Comparison of ENCODE assay signal across 8 cellular contexts in the genomic region with DNA sequence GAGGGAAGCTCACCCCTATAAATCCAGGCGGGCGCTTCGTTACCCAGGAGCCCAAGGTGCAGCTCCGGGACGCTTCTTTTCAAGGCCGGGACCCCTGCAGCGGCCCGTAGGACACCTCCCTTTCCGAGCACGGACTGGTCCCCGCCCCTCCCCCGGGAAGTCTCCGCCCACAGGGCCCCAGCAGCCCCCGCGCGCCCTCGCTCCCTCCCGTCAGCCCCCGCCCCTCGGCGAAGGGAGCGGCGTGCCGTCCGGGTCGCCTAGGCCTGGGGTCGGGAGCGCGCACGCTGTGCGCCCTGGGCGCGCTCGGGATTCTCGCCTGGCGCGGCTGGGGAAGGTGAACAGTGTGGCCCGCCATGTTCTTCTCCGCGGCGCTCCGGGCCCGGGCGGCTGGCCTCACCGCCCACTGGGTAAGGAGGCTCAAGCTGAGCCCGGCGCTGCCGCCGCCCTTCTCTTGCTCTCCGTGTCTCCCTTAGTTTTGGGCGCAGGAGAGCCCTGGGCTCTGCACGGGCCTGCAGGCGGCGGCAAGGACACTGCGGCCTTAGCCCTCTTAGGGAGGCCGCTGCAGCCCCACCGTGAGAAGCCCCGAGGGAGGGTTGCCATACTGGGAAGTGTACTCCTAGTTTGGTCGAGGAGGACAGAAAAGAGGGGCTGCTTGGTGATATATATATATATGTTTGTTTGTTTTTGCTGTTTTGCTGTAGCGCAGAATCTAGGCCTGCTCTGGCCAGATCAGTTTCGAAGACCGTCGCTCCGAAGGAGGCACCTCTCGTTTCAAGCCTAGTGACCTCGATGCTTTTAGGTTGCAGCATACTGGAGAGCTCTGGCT. TPM values are rescaled to one million over a fixed set of nuclear protein-coding genes. Genes with fewer than 3 reads are reported as not detected.
DNase-seq lines count a peak whose midpoint lies in the region; ATAC-seq and TF ChIP-seq lines count a peak whose summit lies in the region.

A gene (plus strand): TSS at position 309 of the 826 bp plus-strand sequence. CDS start 45 bp downstream, at position 354.

- DNase-seq in AG09319 (ENCODE audit: extremely low read depth, low read depth) (peak; percentile 85), NCI-H345 treated with DMSO at 0.1 percent for 48 hours (lab: John Stamatoyannopoulos, UW; ENCODE audit: unreplicated experiment) (peak; percentile 85), caudate nucleus (lab: John Stamatoyannopoulos, UW) (peak; percentile 29 to 98 (median 92)), immature natural killer cell (peak; percentile 96 to 97 (median 97)), smooth muscle cell of the brain vasculature (ENCODE audit: low read depth, low spot score) (peak; percentile 90)
- peak; percentile 97 to 99 (median 98) for DNase-seq in activated CD4-positive, CD25-positive, alpha-beta regulatory T cell (lab: John Stamatoyannopoulos, UW)

- peaks cover 57 to 63% of the 10 kb centered on the region in 2 donors for H3K4me1 Mint-ChIP-seq in immature natural killer cell

- H3K27ac ChIP-seq in caudate nucleus (ENCODE audit: low read depth, low read length) = peak within 1 kb of the TSS; percentile 95

- no peaks in the 10 kb centered on the region for H3K27me3 Mint-ChIP-seq in immature natural killer cell (ENCODE audit: low read depth in 3 of 3)

- no peak for TF ChIP-seq CTCF in AG09319 (IDR thresholded peaks at IDR 0.05; ENCODE audit: low read depth, low read length)

- peak within 1 kb of the TSS; percentile 84 to 97 (median 93) for H3K27ac Mint-ChIP-seq in immature natural killer cell

- no peaks in the 10 kb centered on the region for H3K36me3 Mint-ChIP-seq in immature natural killer cell

- no peaks in the 10 kb centered on the region for H3K9me3 Mint-ChIP-seq in immature natural killer cell

- peak; percentile 95 for ATAC-seq in GM19035 (IDR thresholded peaks at IDR 0.05; ENCODE audit: unreplicated experiment)
- peak; percentile 92 for ATAC-seq in HG03342 (IDR thresholded peaks at IDR 0.05; ENCODE audit: unreplicated experiment)

- H3K4me3 Mint-ChIP-seq in immature natural killer cell = peak within 1 kb of the TSS; percentile 89 to 93 (median 93)

RNA-seq across cellular contexts. Expression of the gene that starts here (rescaled TPM):
- 100 to 1,000 TPM in 2 of 3 donors, 10 to 100 TPM in 1; 88.7 to 155 (median 115) TPM for polyA plus RNA-seq in immature natural killer cell

Comparison
In these comparisons a context has a peak if more than half of its experiments do, and no peak if none do; other contexts are left out.
1. Peak in every context shown above with its lines: DNase-seq, ATAC-seq and H3K27ac ChIP-seq.